ENCODE assay signal across 25 cellular contexts in genomic region chr3:158909870-158910269, GRCh38.
A peak's percentile ranks its signal among the peaks of the same experiment; 100 is the strongest.
DNase-seq lines count a peak whose midpoint lies in the region; ATAC-seq and TF ChIP-seq lines count a peak whose summit lies in the region.
"Had no signal": no experiment of that assay in that cellular context is flagged by ENCODE, and none has a peak within 500 bp of the region (broad histone marks: within the 10 kb centered on the region; RNA-seq: fewer than 3 reads in every experiment).

No MANE protein-coding gene starts in this region.

- peaks cover 13% of the 10 kb centered on the region; the same call in 1 of the 2 replicates for H3K4me1 ChIP-seq in HUES48 (ENCODE audit: control insufficient read depth, insufficient read depth, low read length)

- intact Hi-C loops in sciatic nerve (cut with DNase I) (no loop called here), cardiac septum (cut with DNase I) (no loop called here)

- H3K4me1 Mint-ChIP-seq in activated CD8-positive, alpha-beta memory T cell treated with anti-CD3 and anti-CD28 coated beads, Interleukin-2, amount 10 ng/mL, durations not matched to agents 7 days and 5 days = no peaks in the 10 kb centered on the region
- H3K4me1 Mint-ChIP-seq: activated CD4-positive, alpha-beta T cell treated with anti-CD3 and anti-CD28 coated beads for 36 hours; activated naive CD4-positive, alpha-beta T cell treated with anti-CD3 and anti-CD28 coated beads, Interleukin-2, amount 10 ng/mL, durations not matched to agents 7 days and 5 days; B cell; T-cell had no signal

- H3K9me3 ChIP-seq in HUES48 (ENCODE audit: control insufficient read depth, insufficient read depth, low read length) = no peaks in the 10 kb centered on the region

- H3K27me3 ChIP-seq in HUES48 (ENCODE audit: control insufficient read depth, insufficient read depth, low read length) = no peaks in the 10 kb centered on the region

- DNase-seq in EH (ENCODE audit: low read depth) (peak; percentile 66), epithelial cell of esophagus (ENCODE audit: low read depth) (peak; percentile 10), sciatic nerve (ENCODE audit: low spot score) (no peak), NCI-H1930 (lab: John Stamatoyannopoulos, UW) (no peak), cardiac septum (ENCODE audit: low spot score) (no peak), DMS 273 treated with DMSO at 0.1 percent for 48 hours (lab: John Stamatoyannopoulos, UW) (no peak)
- DNase-seq in activated CD8-positive, alpha-beta memory T cell treated with anti-CD3 and anti-CD28 coated beads, Interleukin-2, amount 10 ng/mL, durations not matched to agents 7 days and 5 days = no peak
- DNase-seq: activated CD4-positive, alpha-beta T cell treated with anti-CD3 and anti-CD28 coated beads for 36 hours; activated CD8-positive, alpha-beta memory T cell treated with anti-CD3 and anti-CD28 coated beads for 24 hours; activated naive CD4-positive, alpha-beta T cell treated with anti-CD3 and anti-CD28 coated beads, Interleukin-2, amount 10 ng/mL, durations not matched to agents 7 days and 5 days; activated T-cell treated with anti-CD3 and anti-CD28 coated beads, Interleukin-2, amount 50 U/mL, for 4 hours; aorta; DMS79 treated with DMSO at 0.1 percent for 48 hours; Karpas-422; NCI-H1105; NCI-H2081 treated with DMSO at 0.1 percent for 48 hours; NCI-H510A; nucleus accumbens; PC-9; SIG-M5; stimulated activated naive CD4-positive, alpha-beta T cell; T-cell had no signal

- TF ChIP-seq CTCF in epithelial cell of esophagus (IDR thresholded peaks at IDR 0.05; ENCODE audit: insufficient read depth, low read depth, low read length, missing control alignments) = no peak

- 0 out of 2 replicates have a peak overlapping the region, but pooled peaks have one; percentile 31 for H3K9ac ChIP-seq in HUES48 (ENCODE audit: low read depth, low read length)

- CTCF ChIA-PET in activated CD8-positive, alpha-beta memory T cell treated with anti-CD3 and anti-CD28 coated beads, Interleukin-2, amount 10 ng/mL, durations not matched to agents 7 days and 5 days (lab: Charles Lee) = no interaction called here

- no peak overlapping the region for H3K4me3 ChIP-seq in HUES48 (ENCODE audit: low read depth, low read length)
- no peak overlapping the region for H3K4me3 ChIP-seq in epithelial cell of esophagus (ENCODE audit: low read length)
- H3K4me3 ChIP-seq: PC-9, smooth muscle cell had no signal

- no peaks in the 10 kb centered on the region for H3K27me3 Mint-ChIP-seq in activated CD8-positive, alpha-beta memory T cell treated with anti-CD3 and anti-CD28 coated beads, Interleukin-2, amount 10 ng/mL, durations not matched to agents 7 days and 5 days
- H3K27me3 Mint-ChIP-seq: activated naive CD4-positive, alpha-beta T cell treated with anti-CD3 and anti-CD28 coated beads, Interleukin-2, amount 10 ng/mL, durations not matched to agents 7 days and 5 days had no signal

- H3K9me3 Mint-ChIP-seq in activated CD8-positive, alpha-beta memory T cell treated with anti-CD3 and anti-CD28 coated beads, Interleukin-2, amount 10 ng/mL, durations not matched to agents 7 days and 5 days (ENCODE audit: low read depth) = no peaks in the 10 kb centered on the region
- H3K9me3 Mint-ChIP-seq: activated naive CD4-positive, alpha-beta T cell treated with anti-CD3 and anti-CD28 coated beads, Interleukin-2, amount 10 ng/mL, durations not matched to agents 7 days and 5 days; activated T-cell treated with anti-CD3 and anti-CD28 coated beads, Interleukin-2, amount 50 U/mL, for 4 hours had no signal

- H3K4me3 Mint-ChIP-seq in activated CD8-positive, alpha-beta memory T cell treated with anti-CD3 and anti-CD28 coated beads, Interleukin-2, amount 10 ng/mL, durations not matched to agents 7 days and 5 days = no peak overlapping the region
- H3K4me3 Mint-ChIP-seq: activated CD4-positive, alpha-beta T cell treated with anti-CD3 and anti-CD28 coated beads for 36 hours; activated naive CD4-positive, alpha-beta T cell treated with anti-CD3 and anti-CD28 coated beads, Interleukin-2, amount 10 ng/mL, durations not matched to agents 7 days and 5 days; activated T-cell treated with anti-CD3 and anti-CD28 coated beads, Interleukin-2, amount 50 U/mL, for 4 hours; B cell; T-cell had no signal

- H3K27ac ChIP-seq in HUES48 (ENCODE audit: low read depth, low read length) = no peak overlapping the region
- H3K27ac ChIP-seq: PC-9 had no signal

- ATAC-seq in sciatic nerve = peak; percentile 55
- ATAC-seq in activated CD8-positive, alpha-beta memory T cell treated with anti-CD3 and anti-CD28 coated beads, Interleukin-2, amount 10 ng/mL, durations not matched to agents 7 days and 5 days = no peak
- ATAC-seq: activated CD4-positive, alpha-beta T cell treated with anti-CD3 and anti-CD28 coated beads for 36 hours; activated T-cell treated with anti-CD3 and anti-CD28 coated beads, Interleukin-2, amount 50 U/mL, for 4 hours; T-cell had no signal

- H3K36me3 Mint-ChIP-seq in activated CD8-positive, alpha-beta memory T cell treated with anti-CD3 and anti-CD28 coated beads, Interleukin-2, amount 10 ng/mL, durations not matched to agents 7 days and 5 days = no peaks in the 10 kb centered on the region
- H3K36me3 Mint-ChIP-seq: activated naive CD4-positive, alpha-beta T cell treated with anti-CD3 and anti-CD28 coated beads, Interleukin-2, amount 10 ng/mL, durations not matched to agents 7 days and 5 days; T-cell had no signal

- no peak overlapping the region for H3K27ac Mint-ChIP-seq in activated CD8-positive, alpha-beta memory T cell treated with anti-CD3 and anti-CD28 coated beads, Interleukin-2, amount 10 ng/mL, durations not matched to agents 7 days and 5 days
- H3K27ac Mint-ChIP-seq: activated CD4-positive, alpha-beta T cell treated with anti-CD3 and anti-CD28 coated beads for 36 hours; activated naive CD4-positive, alpha-beta T cell treated with anti-CD3 and anti-CD28 coated beads, Interleukin-2, amount 10 ng/mL, durations not matched to agents 7 days and 5 days; B cell; T-cell had no signal

- H3K36me3 ChIP-seq in HUES48 (ENCODE audit: control insufficient read depth, insufficient read depth, low read length) = no peaks in the 10 kb centered on the region

Comparison
In these comparisons a context has a peak if more than half of its experiments do, and no peak if none do; other contexts are left out.
1. DNase-seq: peak in EH (single experiment) and epithelial cell of esophagus (single experiment); none in sciatic nerve (single experiment), NCI-H1930 (0 of 2), cardiac septum (single experiment), activated CD8-positive, alpha-beta memory T cell treated with anti-CD3 and anti-CD28 coated beads, Interleukin-2, amount 10 ng/mL, durations not matched to agents 7 days and 5 days (single experiment) and DMS 273 treated with DMSO at 0.1 percent for 48 hours (single experiment).